ENCODE assay signal across 10 cellular contexts in the genomic region with DNA sequence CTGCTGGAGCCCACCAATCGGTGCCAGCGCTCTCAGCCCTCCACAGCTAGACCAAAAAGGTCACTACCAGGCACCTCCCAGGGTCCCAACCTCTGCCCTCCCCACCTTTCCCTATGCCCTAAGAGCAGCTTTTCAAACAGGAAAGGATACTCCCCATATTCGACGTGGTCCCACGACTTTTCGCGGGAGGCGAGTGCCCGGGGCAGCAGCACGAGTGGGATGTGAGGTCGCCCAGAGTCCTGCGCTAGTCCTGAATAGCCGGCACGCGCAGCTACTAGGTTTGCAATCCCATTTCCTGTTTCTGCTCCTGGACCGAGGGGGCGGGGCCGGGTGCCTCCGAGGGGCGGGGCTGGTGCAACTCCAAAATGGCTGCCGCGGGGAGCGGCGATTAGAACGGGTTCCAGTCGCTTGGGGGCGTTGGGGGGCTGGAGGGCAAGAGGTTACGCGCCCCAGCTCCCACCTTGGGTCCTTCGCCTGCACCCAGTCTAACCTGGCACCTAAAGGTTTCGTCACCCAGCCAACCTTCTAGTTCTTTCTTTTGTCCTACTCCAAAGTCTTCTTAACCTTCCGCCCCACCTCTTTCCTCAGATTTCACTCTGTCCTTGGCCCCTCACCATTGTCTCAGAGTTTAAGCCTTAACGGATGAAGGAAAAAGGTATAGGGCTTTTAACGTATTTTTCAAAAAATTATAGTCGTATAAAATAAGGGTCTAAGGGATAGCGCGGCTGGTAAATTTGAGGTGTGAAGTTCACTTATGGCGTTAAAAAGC.
DNase-seq lines count a peak whose midpoint lies in the region; ATAC-seq and TF ChIP-seq lines count a peak whose summit lies in the region.
"Had no signal": no experiment of that assay in that cellular context is flagged by ENCODE, and none has a peak within 500 bp of the region (broad histone marks: within the 10 kb centered on the region; RNA-seq: fewer than 3 reads in every experiment).

No MANE protein-coding gene starts in this region.

- H3K27ac ChIP-seq in thoracic aorta: peak overlapping the region in 1 of 2 donors; percentile 5
- H3K27ac ChIP-seq: KMS-11 had no signal

- H3K4me3 ChIP-seq in thoracic aorta: peak overlapping the region; percentile 60

- H3K27me3 ChIP-seq in thoracic aorta (replicated peaks; ENCODE audit: insufficient read depth): no peaks in the 10 kb centered on the region

- H3K27me3 Mint-ChIP-seq in activated CD8-positive, alpha-beta T cell treated with anti-CD3 and anti-CD28 coated beads for 36 hours: no peaks in the 10 kb centered on the region
- no peaks in the 10 kb centered on the region for H3K27me3 Mint-ChIP-seq in activated CD8-positive, alpha-beta T cell treated with anti-CD3 and anti-CD28 coated beads, Interleukin-2, amount 10 ng/mL, durations not matched to agents 7 days and 5 days (ENCODE audit: low read depth)
- H3K27me3 Mint-ChIP-seq in activated naive CD8-positive, alpha-beta T cell treated with anti-CD3 and anti-CD28 coated beads, Interleukin-2, amount 50 U/mL, for 24 hours: no peaks in the 10 kb centered on the region
- H3K27me3 Mint-ChIP-seq: central memory CD8-positive, alpha-beta T cell had no signal

- no peaks in the 10 kb centered on the region for H3K9me3 ChIP-seq in thoracic aorta

- DNase-seq in activated CD8-positive, alpha-beta T cell treated with anti-CD3 and anti-CD28 coated beads for 36 hours: peak; percentile 6
- DNase-seq in activated CD8-positive, alpha-beta T cell treated with anti-CD3 and anti-CD28 coated beads, Interleukin-2, amount 10 ng/mL, durations not matched to agents 7 days and 5 days: no peak
- peak; percentile 18 for DNase-seq in activated naive CD8-positive, alpha-beta T cell treated with anti-CD3 and anti-CD28 coated beads, Interleukin-2, amount 50 U/mL, for 24 hours
- DNase-seq in left kidney (ENCODE audit: low read depth, low spot score): peak; percentile 72
- no peak for DNase-seq in thoracic aorta (ENCODE audit: low spot score)
- no peak for DNase-seq in A172 (ENCODE audit: low spot score)

- no peaks in the 10 kb centered on the region for H3K36me3 Mint-ChIP-seq in activated CD8-positive, alpha-beta T cell treated with anti-CD3 and anti-CD28 coated beads for 36 hours (ENCODE audit: low read depth)
- no peaks in the 10 kb centered on the region for H3K36me3 Mint-ChIP-seq in activated CD8-positive, alpha-beta T cell treated with anti-CD3 and anti-CD28 coated beads, Interleukin-2, amount 10 ng/mL, durations not matched to agents 7 days and 5 days (ENCODE audit: low read depth)
- H3K36me3 Mint-ChIP-seq in activated naive CD8-positive, alpha-beta T cell treated with anti-CD3 and anti-CD28 coated beads, Interleukin-2, amount 50 U/mL, for 24 hours (ENCODE audit: low read depth): no peaks in the 10 kb centered on the region

- POLR2A ChIA-PET in activated CD8-positive, alpha-beta T cell treated with anti-CD3 and anti-CD28 coated beads for 36 hours (lab: Charles Lee): no interaction called here
- POLR2A ChIA-PET in activated CD8-positive, alpha-beta T cell treated with anti-CD3 and anti-CD28 coated beads, Interleukin-2, amount 10 ng/mL, durations not matched to agents 7 days and 5 days (lab: Charles Lee): no interaction called here

- TF ChIP-seq CTCF in activated CD8-positive, alpha-beta T cell treated with anti-CD3 and anti-CD28 coated beads for 36 hours (IDR thresholded peaks at IDR 0.05): no peak
- no peak for TF ChIP-seq CTCF in thoracic aorta (IDR thresholded peaks at IDR 0.05)

- H3K36me3 ChIP-seq in thoracic aorta: no peaks in the 10 kb centered on the region

- H3K4me3 Mint-ChIP-seq in activated CD8-positive, alpha-beta T cell treated with anti-CD3 and anti-CD28 coated beads for 36 hours: no peak overlapping the region
- no peak overlapping the region for H3K4me3 Mint-ChIP-seq in activated CD8-positive, alpha-beta T cell treated with anti-CD3 and anti-CD28 coated beads, Interleukin-2, amount 10 ng/mL, durations not matched to agents 7 days and 5 days
- peak overlapping the region; percentile 21 for H3K4me3 Mint-ChIP-seq in activated naive CD8-positive, alpha-beta T cell treated with anti-CD3 and anti-CD28 coated beads, Interleukin-2, amount 50 U/mL, for 24 hours
- H3K4me3 Mint-ChIP-seq: central memory CD8-positive, alpha-beta T cell had no signal

- no peak for ATAC-seq in activated CD8-positive, alpha-beta T cell treated with anti-CD3 and anti-CD28 coated beads for 36 hours
- no peak for ATAC-seq in activated CD8-positive, alpha-beta T cell treated with anti-CD3 and anti-CD28 coated beads, Interleukin-2, amount 10 ng/mL, durations not matched to agents 7 days and 5 days
- no peak for ATAC-seq in activated naive CD8-positive, alpha-beta T cell treated with anti-CD3 and anti-CD28 coated beads, Interleukin-2, amount 50 U/mL, for 24 hours
- no peak for ATAC-seq in thoracic aorta (ENCODE audit: insufficient number of reproducible peaks, low FRiP score, low read depth)
- ATAC-seq in HG02798 (IDR thresholded peaks at IDR 0.05; ENCODE audit: poor library complexity, unreplicated experiment): no peak
- ATAC-seq in HG03378 (IDR thresholded peaks at IDR 0.05; ENCODE audit: unreplicated experiment): no peak

- no peak overlapping the region for H3K27ac Mint-ChIP-seq in activated CD8-positive, alpha-beta T cell treated with anti-CD3 and anti-CD28 coated beads for 36 hours
- no peak overlapping the region for H3K27ac Mint-ChIP-seq in activated CD8-positive, alpha-beta T cell treated with anti-CD3 and anti-CD28 coated beads, Interleukin-2, amount 10 ng/mL, durations not matched to agents 7 days and 5 days
- H3K27ac Mint-ChIP-seq in activated naive CD8-positive, alpha-beta T cell treated with anti-CD3 and anti-CD28 coated beads, Interleukin-2, amount 50 U/mL, for 24 hours: no peak overlapping the region

- no peaks in the 10 kb centered on the region for H3K4me1 ChIP-seq in thoracic aorta (ENCODE audit: control insufficient read depth in 1 of 2, low read depth in 2 of 2)

- H3K9me3 Mint-ChIP-seq in activated CD8-positive, alpha-beta T cell treated with anti-CD3 and anti-CD28 coated beads for 36 hours: no peaks in the 10 kb centered on the region
- no peaks in the 10 kb centered on the region for H3K9me3 Mint-ChIP-seq in activated CD8-positive, alpha-beta T cell treated with anti-CD3 and anti-CD28 coated beads, Interleukin-2, amount 10 ng/mL, durations not matched to agents 7 days and 5 days (ENCODE audit: insufficient read depth)
- H3K9me3 Mint-ChIP-seq in activated naive CD8-positive, alpha-beta T cell treated with anti-CD3 and anti-CD28 coated beads, Interleukin-2, amount 50 U/mL, for 24 hours: no peaks in the 10 kb centered on the region
- H3K9me3 Mint-ChIP-seq: central memory CD8-positive, alpha-beta T cell had no signal

- intact Hi-C loops in activated CD8-positive, alpha-beta T cell treated with anti-CD3 and anti-CD28 coated beads for 36 hours (cut with micrococcal nuclease): no loop called here

- no peaks in the 10 kb centered on the region for H3K4me1 Mint-ChIP-seq in activated CD8-positive, alpha-beta T cell treated with anti-CD3 and anti-CD28 coated beads for 36 hours (ENCODE audit: low read depth)
- no peaks in the 10 kb centered on the region for H3K4me1 Mint-ChIP-seq in activated CD8-positive, alpha-beta T cell treated with anti-CD3 and anti-CD28 coated beads, Interleukin-2, amount 10 ng/mL, durations not matched to agents 7 days and 5 days (ENCODE audit: low read depth)
- no peaks in the 10 kb centered on the region for H3K4me1 Mint-ChIP-seq in activated naive CD8-positive, alpha-beta T cell treated with anti-CD3 and anti-CD28 coated beads, Interleukin-2, amount 50 U/mL, for 24 hours
- H3K4me1 Mint-ChIP-seq: central memory CD8-positive, alpha-beta T cell had no signal

- CTCF ChIA-PET in activated CD8-positive, alpha-beta T cell treated with anti-CD3 and anti-CD28 coated beads for 36 hours (lab: Charles Lee): no interaction called here
- CTCF ChIA-PET in activated CD8-positive, alpha-beta T cell treated with anti-CD3 and anti-CD28 coated beads, Interleukin-2, amount 10 ng/mL, durations not matched to agents 7 days and 5 days (lab: Charles Lee): no interaction called here

Comparison
In these comparisons a context has a peak if more than half of its experiments do, and no peak if none do; other contexts are left out.
1. DNase-seq: peak in activated CD8-positive, alpha-beta T cell treated with anti-CD3 and anti-CD28 coated beads for 36 hours (single experiment), activated naive CD8-positive, alpha-beta T cell treated with anti-CD3 and anti-CD28 coated beads, Interleukin-2, amount 50 U/mL, for 24 hours (single experiment) and left kidney (single experiment); none in activated CD8-positive, alpha-beta T cell treated with anti-CD3 and anti-CD28 coated beads, Interleukin-2, amount 10 ng/mL, durations not matched to agents 7 days and 5 days (single experiment), thoracic aorta (single experiment) and A172 (single experiment).